35 cellular contexts compared by ENCODE assay signal in genomic region chr22:22678970-22679369, GRCh38. TPM values are rescaled to one million over a fixed set of nuclear protein-coding genes. Genes with fewer than 3 reads are reported as not detected.
"Had no signal": no experiment of that assay in that cellular context is flagged by ENCODE, and none has a peak within 500 bp of the region (broad histone marks: within the 10 kb centered on the region; RNA-seq: fewer than 3 reads in every experiment).

No MANE protein-coding gene starts in this region.

- H3K4me3 ChIP-seq: left lung, lower lobe of right lung, neural progenitor cell, sigmoid colon, spleen, tibial nerve, uterus had no signal

- DNase-seq: hypothalamus; immature natural killer cell; kidney; left colon; left lung; lower lobe of right lung; mammary epithelial cell; mesenchymal stem cell; naive B cell; natural killer cell; nephron progenitor cell; occipital lobe; retina; right cardiac atrium; sigmoid colon; small intestine; spleen; stimulated activated CD4-positive, alpha-beta T cell treated with anti-CD3 and anti-CD28 coated beads, Interleukin-4, amount 100 ng/mL, for 4 hours; stimulated activated CD8-positive, alpha-beta memory T cell treated with anti-CD3 and anti-CD28 coated beads, Interleukin-4, amount 100 ng/mL, for 48 hours; stimulated activated naive CD4-positive, alpha-beta T cell treated with Interleukin-2 at 50 U/mL for 16 hours; stimulated activated naive CD8-positive, alpha-beta T cell treated with anti-CD3 and anti-CD28 coated beads, Interleukin-15, amount 100 ng/mL, for 72 hours; substantia nigra; uterus had no signal

- H3K27ac ChIP-seq: left lung, lower lobe of right lung, neural progenitor cell, neutrophil, sigmoid colon, spleen, tibial nerve, uterus had no signal

- H3K4me1 ChIP-seq: left lung, lower lobe of right lung, neural progenitor cell, tibial nerve, uterus had no signal

- H3K9ac ChIP-seq: neural progenitor cell had no signal

- H3K4me2 ChIP-seq: neural progenitor cell had no signal

- ATAC-seq: left colon; left lung; lower lobe of right lung; natural killer cell; right cardiac atrium; stimulated activated memory B cell treated with anti-CD40 and anti-IgM and Interleukin-4, amounts not matched to agents 10 μg/mL and 1 μg/mL and 100 μg/mL, for 72 hours; stimulated activated naive CD8-positive, alpha-beta T cell treated with anti-CD3 and anti-CD28 coated beads, Interleukin-15, amount 100 ng/mL, for 72 hours had no signal

- H3K9me3 ChIP-seq: left lung, lower lobe of right lung, neutrophil, sigmoid colon, spleen, tibial nerve, uterus had no signal

- H3K27me3 ChIP-seq: left lung, sigmoid colon, spleen, uterus had no signal

- H2AFZ ChIP-seq: neural progenitor cell had no signal

- H3K36me3 ChIP-seq: left lung, lower lobe of right lung, neural progenitor cell, neutrophil, sigmoid colon, spleen, tibial nerve, uterus had no signal

RNA-seq across cellular contexts. Expression of gene GGTLC2, which starts 34.6 kb away (rescaled TPM):
- total RNA-seq: liver, mammary epithelial cell, mesothelial cell of epicardium, mononuclear cell, natural killer cell, occipital lobe, osteocyte, progenitor cell of endocrine pancreas, pulmonary artery endothelial cell, right cardiac atrium, sigmoid colon, spleen, temporal lobe, tibial nerve, ureter, uterus had no signal
- polyA plus RNA-seq: immature natural killer cell, liver, mammary epithelial cell, right cardiac atrium, sigmoid colon, small intestine, spleen had no signal
